ENCODE assay signal across 10 cellular contexts in genomic region chr9:84293001-84293798, GRCh38. TPM values are rescaled to one million over a fixed set of nuclear protein-coding genes. Genes with fewer than 3 reads are reported as not detected.
DNase-seq lines count a peak whose midpoint lies in the region; ATAC-seq and TF ChIP-seq lines count a peak whose summit lies in the region.
"Had no signal": no experiment of that assay in that cellular context is flagged by ENCODE, and none has a peak within 500 bp of the region (broad histone marks: within the 10 kb centered on the region; RNA-seq: fewer than 3 reads in every experiment).

No MANE protein-coding gene starts in this region.

- no peak overlapping the region for H3K9ac ChIP-seq in endodermal cell (ENCODE audit: extremely low read depth, low read length, poor library complexity, severe bottlenecking)

- no peaks in the 10 kb centered on the region for H3K9me3 Mint-ChIP-seq in activated T-cell treated with anti-CD3 and anti-CD28 coated beads, Interleukin-2, amount 50 U/mL, for 4 hours
- no peaks in the 10 kb centered on the region for H3K9me3 Mint-ChIP-seq in stimulated activated naive B cell treated with anti-CD40 and anti-IgM and Interleukin-4, amounts not matched to agents 10 μg/mL and 1 μg/mL and 100 μg/mL, for 72 hours
- H3K9me3 Mint-ChIP-seq in endodermal cell: no peaks in the 10 kb centered on the region

- TF ChIP-seq CTCF in endodermal cell (conservative IDR thresholded peaks at IDR 0.05): no peak

- no peaks in the 10 kb centered on the region for H3K36me3 ChIP-seq in endodermal cell (ENCODE audit: control insufficient read depth, insufficient read depth, low read length)

- H3K27me3 Mint-ChIP-seq in activated T-cell treated with anti-CD3 and anti-CD28 coated beads, Interleukin-2, amount 50 U/mL, for 4 hours (ENCODE audit: low read depth): no peaks in the 10 kb centered on the region
- H3K27me3 Mint-ChIP-seq in stimulated activated naive B cell treated with anti-CD40 and anti-IgM and Interleukin-4, amounts not matched to agents 10 μg/mL and 1 μg/mL and 100 μg/mL, for 72 hours: peaks cover 4 to 5% of the 10 kb centered on the region in 2 donors
- H3K27me3 Mint-ChIP-seq in endodermal cell (ENCODE audit: insufficient read depth): peaks cover 7% of the 10 kb centered on the region

- WGBS in endodermal cell (ENCODE audit: insufficient coverage in 1 of 2, insufficient read length in 1 of 2), 2 experiments: 87 to 100% methylated on average over 2 to 4 of the region's 4 CpGs

- H3K4me1 Mint-ChIP-seq in activated T-cell treated with anti-CD3 and anti-CD28 coated beads, Interleukin-2, amount 50 U/mL, for 4 hours (ENCODE audit: low read depth): peaks cover 50% of the 10 kb centered on the region
- H3K4me1 Mint-ChIP-seq in stimulated activated naive B cell treated with anti-CD40 and anti-IgM and Interleukin-4, amounts not matched to agents 10 μg/mL and 1 μg/mL and 100 μg/mL, for 72 hours: peaks cover 27 to 46% of the 10 kb centered on the region in 2 donors
- H3K4me1 Mint-ChIP-seq in endodermal cell: peaks cover 10% of the 10 kb centered on the region

- H3K27me3 ChIP-seq in endodermal cell (ENCODE audit: control insufficient read depth, insufficient read depth, low read length, poor library complexity, severe bottlenecking): no peaks in the 10 kb centered on the region

- no peak for DNase-seq in activated T-cell treated with anti-CD3 and anti-CD28 coated beads, Interleukin-2, amount 50 U/mL, for 4 hours
- DNase-seq in activated T-cell treated with anti-CD3 and anti-CD28 coated beads, Interleukin-2, amount 50 U/mL, for 1 hour: no peak
- DNase-seq in NOMO-1 (lab: John Stamatoyannopoulos, UW; ENCODE audit: unreplicated experiment in 2 of 2) (peak; percentile 21 to 53), endodermal cell (no peak), islet precursor cell (no peak), anterior cingulate cortex (lab: John Stamatoyannopoulos, UW) (no peak)
- DNase-seq in stimulated activated naive B cell treated with anti-CD40 and anti-IgM and Interleukin-4, amounts not matched to agents 10 μg/mL and 1 μg/mL and 100 μg/mL, for 72 hours: peak; percentile 9
- DNase-seq: T-helper 9 cell had no signal

- H3K27ac Mint-ChIP-seq in stimulated activated naive B cell treated with anti-CD40 and anti-IgM and Interleukin-4, amounts not matched to agents 10 μg/mL and 1 μg/mL and 100 μg/mL, for 72 hours: peak overlapping the region; percentile 100
- H3K27ac Mint-ChIP-seq in endodermal cell: no peak overlapping the region

- no peak overlapping the region for H3K27ac ChIP-seq in endodermal cell (ENCODE audit: low read depth, low read length)

- ATAC-seq in activated T-cell treated with anti-CD3 and anti-CD28 coated beads, Interleukin-2, amount 50 U/mL, for 4 hours: no peak
- ATAC-seq in HG02763 (IDR thresholded peaks at IDR 0.05; ENCODE audit: unreplicated experiment): peak; percentile 53
- peak; percentile 63 to 84 for ATAC-seq in stimulated activated naive B cell treated with anti-CD40 and anti-IgM and Interleukin-4, amounts not matched to agents 10 μg/mL and 1 μg/mL and 100 μg/mL, for 72 hours (replicated peaks)

- H3K4me3 Mint-ChIP-seq in activated T-cell treated with anti-CD3 and anti-CD28 coated beads, Interleukin-2, amount 50 U/mL, for 4 hours: peak overlapping the region; percentile 57
- H3K4me3 Mint-ChIP-seq in stimulated activated naive B cell treated with anti-CD40 and anti-IgM and Interleukin-4, amounts not matched to agents 10 μg/mL and 1 μg/mL and 100 μg/mL, for 72 hours: peak overlapping the region; percentile 80 to 83
- H3K4me3 Mint-ChIP-seq in endodermal cell: no peak overlapping the region

- no peak overlapping the region for H3K4me3 ChIP-seq in endodermal cell (ENCODE audit: low read length)

- H3K4me1 ChIP-seq in endodermal cell (ENCODE audit: control insufficient read depth, insufficient read depth, low read length): no peaks in the 10 kb centered on the region

- no peaks in the 10 kb centered on the region for H3K9me3 ChIP-seq in endodermal cell (ENCODE audit: control insufficient read depth, low read length)

- H3K36me3 Mint-ChIP-seq in activated T-cell treated with anti-CD3 and anti-CD28 coated beads, Interleukin-2, amount 50 U/mL, for 4 hours (ENCODE audit: insufficient read depth): no peaks in the 10 kb centered on the region
- no peaks in the 10 kb centered on the region for H3K36me3 Mint-ChIP-seq in stimulated activated naive B cell treated with anti-CD40 and anti-IgM and Interleukin-4, amounts not matched to agents 10 μg/mL and 1 μg/mL and 100 μg/mL, for 72 hours
- no peaks in the 10 kb centered on the region for H3K36me3 Mint-ChIP-seq in endodermal cell (ENCODE audit: low read depth)

RNA-seq across cellular contexts. Expression of gene SLC28A3, which starts 47.4 kb away (rescaled TPM):
- under 1 TPM; 0.08 to 0.11 (median 0.08) TPM for total RNA-seq in activated T-cell treated with anti-CD3 and anti-CD28 coated beads, Interleukin-2, amount 50 U/mL, for 4 hours
- under 1 TPM in 1 of 2 donors, not detected in 1; 0.11 TPM for total RNA-seq in endodermal cell
- not detected for polyA plus RNA-seq in endodermal cell (2013, experiment 1 of 2)
- not detected for polyA plus RNA-seq in endodermal cell (2013, experiment 2 of 2)
- total RNA-seq: dermis microvascular lymphatic vessel endothelial cell had no signal

Comparison
In these comparisons a context has a peak if more than half of its experiments do, and no peak if none do; other contexts are left out.
1. ATAC-seq: peak in HG02763 (single experiment) and stimulated activated naive B cell treated with anti-CD40 and anti-IgM and Interleukin-4, amounts not matched to agents 10 μg/mL and 1 μg/mL and 100 μg/mL, for 72 hours (2 of 2); none in activated T-cell treated with anti-CD3 and anti-CD28 coated beads, Interleukin-2, amount 50 U/mL, for 4 hours (0 of 2).
2. DNase-seq: peak in NOMO-1 (2 of 2) and stimulated activated naive B cell treated with anti-CD40 and anti-IgM and Interleukin-4, amounts not matched to agents 10 μg/mL and 1 μg/mL and 100 μg/mL, for 72 hours (single experiment); none in activated T-cell treated with anti-CD3 and anti-CD28 coated beads, Interleukin-2, amount 50 U/mL, for 4 hours (single experiment), activated T-cell treated with anti-CD3 and anti-CD28 coated beads, Interleukin-2, amount 50 U/mL, for 1 hour (single experiment), endodermal cell (single experiment), islet precursor cell (single experiment) and anterior cingulate cortex (0 of 58).